18 cellular contexts compared by ENCODE assay signal in the genomic region with DNA sequence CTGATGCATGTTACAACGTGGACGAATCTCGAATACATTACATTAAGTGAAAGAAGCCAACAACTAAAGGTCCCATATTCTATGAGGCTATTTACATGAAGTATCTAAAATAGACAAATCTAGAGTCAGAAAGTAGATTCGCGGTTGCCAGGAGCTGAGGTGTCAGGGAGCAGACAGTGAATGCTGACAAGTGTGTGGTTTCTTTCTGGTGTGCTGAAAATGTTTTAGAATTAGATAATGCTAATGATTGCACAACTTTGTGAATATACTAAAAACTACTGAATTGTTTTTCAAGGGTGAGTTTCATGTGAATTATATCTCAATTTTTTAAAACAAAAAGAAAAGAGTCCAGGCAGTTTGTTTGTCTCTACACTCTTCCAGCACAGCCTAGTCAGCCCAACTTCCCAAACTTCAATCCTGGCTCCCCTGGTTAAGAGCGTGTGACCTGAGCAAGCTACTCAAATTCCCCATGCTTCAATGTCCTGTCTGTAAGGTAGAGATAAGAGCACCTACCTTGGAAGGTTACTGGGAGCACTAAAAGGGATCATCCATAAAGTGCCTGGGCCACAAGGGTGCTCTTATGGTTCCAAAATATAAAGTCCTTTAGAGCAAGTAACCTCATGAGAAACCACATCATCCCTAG. TPM values are rescaled to one million over a fixed set of nuclear protein-coding genes. Genes with fewer than 3 reads are reported as not detected.
DNase-seq lines count a peak whose midpoint lies in the region; TF ChIP-seq lines count a peak whose summit lies in the region.
"Had no signal": no experiment of that assay in that cellular context is flagged by ENCODE, and none has a peak within 500 bp of the region (broad histone marks: within the 10 kb centered on the region; RNA-seq: fewer than 3 reads in every experiment).

No MANE protein-coding gene starts in this region.

- H3K4me2 ChIP-seq in GM23248 (ENCODE audit: unreplicated experiment), result no peak overlapping the region

- peaks cover 40% of the 10 kb centered on the region for H3K36me3 Mint-ChIP-seq in endothelial cell (ENCODE audit: low read depth, unreplicated experiment)

- no peaks in the 10 kb centered on the region for H3K9me3 ChIP-seq in GM23248 (ENCODE audit: low read depth)

- H3K27ac ChIP-seq in GM23248, result 0 out of 2 replicates have a peak overlapping the region, but pooled peaks have one; percentile 10

- peak overlapping the region; percentile 98 for H3K27ac Mint-ChIP-seq in endothelial cell (ENCODE audit: unreplicated experiment)
- H3K27ac Mint-ChIP-seq: CD4-positive, alpha-beta memory T cell; IgD-negative memory B cell had no signal

- 98% methylated on average over 6 of the region's 6 CpGs for WGBS in GM23248 (ENCODE audit: low coverage in 1 of 2, low lambda C conversion rate in 2 of 2, missing lambda C conversion rate in 2 of 2), 2 experiments

- peaks cover 64% of the 10 kb centered on the region for H3K4me1 Mint-ChIP-seq in endothelial cell (ENCODE audit: unreplicated experiment)

- TF ChIP-seq CTCF in endothelial cell (IDR thresholded peaks at IDR 0.05; ENCODE audit: unreplicated experiment), result no peak

- no peaks in the 10 kb centered on the region for H4K20me1 ChIP-seq in GM23248 (ENCODE audit: insufficient read depth)

- H3F3A ChIP-seq in GM23248 (ENCODE audit: insufficient read depth), result 0 out of 2 replicates have a peak, but pooled peaks cover 5% of the 10 kb centered on the region

- H2AFZ ChIP-seq in GM23248, result no peak overlapping the region

- no peaks in the 10 kb centered on the region for H3K9me3 Mint-ChIP-seq in endothelial cell (ENCODE audit: unreplicated experiment)

- in situ Hi-C loops in GM23248 (cut with MboI), result loop anchor here (25.0 kb wide), 2 partner anchors 308 to 533 kb away; no protein-coding TSS in a partner anchor

- H3K27me3 Mint-ChIP-seq in endothelial cell (ENCODE audit: unreplicated experiment), result peaks cover 1% of the 10 kb centered on the region
- H3K27me3 Mint-ChIP-seq: CD4-positive, alpha-beta memory T cell; IgD-negative memory B cell had no signal

- H3K36me3 ChIP-seq in GM23248 (ENCODE audit: low read depth), result no peaks in the 10 kb centered on the region; the same call in 1 of the 2 replicates

- H3K9ac ChIP-seq in GM23248, result no peak overlapping the region

- H3K27me3 ChIP-seq in GM23248 (replicated peaks; ENCODE audit: insufficient read depth), result no peaks in the 10 kb centered on the region

- H3K4me1 ChIP-seq in GM23248 (ENCODE audit: insufficient read depth), result peaks cover 8% of the 10 kb centered on the region

- no peak overlapping the region for H3K4me3 ChIP-seq in GM23248
- H3K4me3 ChIP-seq: GM12878 had no signal

- H3K4me3 Mint-ChIP-seq in endothelial cell (ENCODE audit: unreplicated experiment), result no peak overlapping the region
- H3K4me3 Mint-ChIP-seq: CD4-positive, alpha-beta memory T cell; IgD-negative memory B cell had no signal

- DNase-seq in GM23248 (peak; percentile 53), OCI-M1 (lab: John Stamatoyannopoulos, UW) (peak; percentile 85), endothelial cell (ENCODE audit: low spot score) (no peak), renal cortical epithelial cell (ENCODE audit: low read depth) (peak; percentile 8), NAMALWA (ENCODE audit: low spot score) (no peak), KG1 (lab: John Stamatoyannopoulos, UW) (no peak), GM19238 (ENCODE audit: insufficient read length, low spot score) (no peak), SW480 (ENCODE audit: low spot score) (no peak)
- DNase-seq: ACHN; CD4-positive, alpha-beta memory T cell; DMS79 treated with DMSO at 0.1 percent for 48 hours; NCI-H1436; NCI-H2029 treated with DMSO at 0.1 percent for 48 hours; NCI-H2171 treated with DMSO at 0.1 percent for 48 hours; NCI-H510A; NCI-H774 had no signal

- H3K79me2 ChIP-seq in GM23248 (ENCODE audit: insufficient read depth), result peaks cover 3% of the 10 kb centered on the region; the same call in 1 of the 2 replicates

- no peaks in the 10 kb centered on the region for H3K9me2 ChIP-seq in GM23248 (ENCODE audit: insufficient read depth)

RNA-seq across cellular contexts. Expression of gene HLCS, which starts 20.9 kb away (rescaled TPM):
- 33.4 and 42.5 TPM in 2 replicates for total RNA-seq in GM23248 (2014; rRNA removed; shearing (Covaris generic))
- polyA plus RNA-seq in GM23248 (2016; fragmentation: Nextera tagmentation; extraction: Ambion mirVana), result 21.4 and 21.9 TPM in 2 replicates
- total RNA-seq in endothelial cell (ENCODE audit: unreplicated experiment) (97.4 TPM), renal cortical epithelial cell (19.3 and 42.6 TPM in 2 replicates)

Comparison
In these comparisons a context has a peak if more than half of its experiments do, and no peak if none do; other contexts are left out.
1. DNase-seq: peak in GM23248 (single experiment), OCI-M1 (single experiment) and renal cortical epithelial cell (single experiment); none in endothelial cell (single experiment), NAMALWA (single experiment), KG1 (single experiment), GM19238 (single experiment) and SW480 (single experiment).